18 cellular contexts compared by ENCODE assay signal in the genomic region with DNA sequence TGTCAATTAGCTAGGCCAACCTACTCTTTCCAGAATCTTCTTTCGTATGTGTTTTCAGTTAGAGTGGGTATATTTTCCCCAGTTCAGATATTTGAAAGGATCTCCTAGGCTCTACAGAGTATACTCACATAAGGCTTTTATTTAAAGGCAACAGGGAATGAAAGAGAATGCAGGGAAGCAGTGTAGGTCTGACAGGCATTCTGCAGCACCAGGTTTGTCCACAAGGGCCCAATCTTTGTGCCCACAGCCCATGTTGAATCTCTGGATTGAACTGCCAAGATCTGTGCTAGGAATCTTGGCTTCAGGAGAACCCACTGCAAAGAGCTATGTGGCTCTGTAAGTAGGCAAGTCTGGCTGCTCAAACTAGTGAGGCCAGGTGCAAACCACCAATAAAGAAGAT. TPM values are rescaled to one million over a fixed set of nuclear protein-coding genes. Genes with fewer than 3 reads are reported as not detected.
DNase-seq lines count a peak whose midpoint lies in the region; ATAC-seq, FAIRE-seq and TF ChIP-seq lines count a peak whose summit lies in the region.
"Had no signal": no experiment of that assay in that cellular context is flagged by ENCODE, and none has a peak within 500 bp of the region (broad histone marks: within the 10 kb centered on the region; RNA-seq: fewer than 3 reads in every experiment).

No MANE protein-coding gene starts in this region.

- H3K36me3 ChIP-seq in right atrium auricular region (no peaks in the 10 kb centered on the region), esophagus muscularis mucosa (no peaks in the 10 kb centered on the region), gastrocnemius medialis (no peaks in the 10 kb centered on the region), kidney (ENCODE audit: control insufficient read depth in 1 of 2, insufficient read depth in 2 of 2, low read length in 2 of 2) (no peaks in the 10 kb centered on the region)

- H3K27me3 ChIP-seq in right atrium auricular region: no peaks in the 10 kb centered on the region
- H3K27me3 ChIP-seq in esophagus muscularis mucosa: no peaks in the 10 kb centered on the region
- no peaks in the 10 kb centered on the region for H3K27me3 ChIP-seq in gastrocnemius medialis

- no peak for TF ChIP-seq EP300 in esophagus muscularis mucosa (IDR thresholded peaks at IDR 0.05)

- TF ChIP-seq CTCF in right atrium auricular region (IDR thresholded peaks at IDR 0.05) (no peak), esophagus muscularis mucosa (IDR thresholded peaks at IDR 0.05) (no peak), gastrocnemius medialis (IDR thresholded peaks at IDR 0.05 in 4 of 5, conservative IDR thresholded peaks at IDR 0.05 in 1 of 5) (no peak), kidney (IDR thresholded peaks at IDR 0.05; ENCODE audit: borderline replicate concordance, extremely low read depth, insufficient read depth) (no peak)

- H3K4me1 ChIP-seq in right atrium auricular region (peaks cover 0 to 23% of the 10 kb centered on the region in 2 donors), esophagus muscularis mucosa (peaks cover 25 to 36% (median 28%) of the 10 kb centered on the region in 4 donors), gastrocnemius medialis (peaks cover 49 to 51% of the 10 kb centered on the region in 2 donors), kidney (ENCODE audit: control insufficient read depth in 1 of 2, insufficient read depth in 1 of 2, low read depth in 1 of 2, low read length in 2 of 2) (no peaks in the 10 kb centered on the region)

- TF ChIP-seq POLR2A in esophagus muscularis mucosa (IDR thresholded peaks at IDR 0.05; ENCODE audit: low read depth) (no peak), gastrocnemius medialis (IDR thresholded peaks at IDR 0.05) (no peak)

- in situ Hi-C loops in gastrocnemius medialis (cut with MboI; ENCODE audit: low sequenced_read_pairs in 4 of 4): no loop called here

- H3K36me3 Mint-ChIP-seq in activated naive CD4-positive, alpha-beta T cell treated with anti-CD3 and anti-CD28 coated beads, Interleukin-2, amount 50 U/mL, for 72 hours: peaks cover 0 to 6% of the 10 kb centered on the region in 2 donors

- H3K9ac ChIP-seq in kidney (ENCODE audit: low read length in 2 of 2): no peak overlapping the region
- H3K9ac ChIP-seq: GM23248 had no signal

- H3K4me3 ChIP-seq in right atrium auricular region (no peak overlapping the region), esophagus muscularis mucosa (no peak overlapping the region), gastrocnemius medialis (no peak overlapping the region), kidney (ENCODE audit: low read length in 2 of 2) (no peak overlapping the region)
- H3K4me3 ChIP-seq: GM23248 had no signal

- 100% methylated on average over 1 of the region's 1 CpG for WGBS in esophagus muscularis mucosa

- DNase-seq in right atrium auricular region (ENCODE audit: low spot score) (no peak), Right ventricle myocardium inferior (ENCODE audit: missing footprints) (no peak), esophagus muscularis mucosa (ENCODE audit: extremely low spot score) (peak; percentile 10), gastrocnemius medialis (no peak), kidney (no peak)
- no peak for DNase-seq in activated naive CD4-positive, alpha-beta T cell treated with anti-CD3 and anti-CD28 coated beads, Interleukin-2, amount 50 U/mL, for 72 hours (ENCODE audit: low spot score in 2 of 2)
- DNase-seq: GM23248, Kasumi-1, NCI-H1417, NCI-H2029, NCI-H510A treated with DMSO at 0.1 percent for 48 hours, SIG-M5 had no signal

- intact Hi-C loops in Right ventricle myocardium inferior (cut with DNase I): loop anchor here (2.0 to 5.0 kb wide), 2 partner anchors 25 to 38 kb away; a partner anchor contains a TSS
- intact Hi-C loops in esophagus muscularis mucosa (cut with DNase I): no loop called here
- intact Hi-C loops in gastrocnemius medialis (cut with DNase I; ENCODE audit: low total_unique reads): no loop called here
- intact Hi-C loops in kidney (cut with DNase I): no loop called here

- FAIRE-seq in kidney (lab: Jason Lieb, UNC): no peak
- FAIRE-seq: A204.1, GM12891, HepG2 had no signal

- ATAC-seq in Right ventricle myocardium inferior (no peak), gastrocnemius medialis (no peak), HG03039 (IDR thresholded peaks at IDR 0.05; ENCODE audit: unreplicated experiment) (no peak), GM21786 (IDR thresholded peaks at IDR 0.05; ENCODE audit: unreplicated experiment) (no peak)
- no peak for ATAC-seq in activated naive CD4-positive, alpha-beta T cell treated with anti-CD3 and anti-CD28 coated beads, Interleukin-2, amount 50 U/mL, for 72 hours
- ATAC-seq: HepG2 had no signal

- H3K27ac Mint-ChIP-seq in activated naive CD4-positive, alpha-beta T cell treated with anti-CD3 and anti-CD28 coated beads, Interleukin-2, amount 50 U/mL, for 72 hours: no peak overlapping the region

- H3K9me3 ChIP-seq in right atrium auricular region (no peaks in the 10 kb centered on the region), esophagus muscularis mucosa (no peaks in the 10 kb centered on the region), gastrocnemius medialis (no peaks in the 10 kb centered on the region), kidney (ENCODE audit: control insufficient read depth in 1 of 2, low read length in 2 of 2) (peaks cover 0 to 12% of the 10 kb centered on the region in 2 donors)

- peaks cover 13 to 19% of the 10 kb centered on the region in 2 donors for H3K9me3 Mint-ChIP-seq in activated naive CD4-positive, alpha-beta T cell treated with anti-CD3 and anti-CD28 coated beads, Interleukin-2, amount 50 U/mL, for 72 hours

- H3K27ac ChIP-seq in right atrium auricular region (peak overlapping the region; percentile 12 to 27), esophagus muscularis mucosa (replicated peaks in 1 of 4) (peak overlapping the region in 3 of 4 donors; percentile 22 to 37 (median 28)), gastrocnemius medialis (peak overlapping the region; percentile 73 to 81 (median 77)), kidney (ENCODE audit: low read depth in 2 of 2, low read length in 2 of 2) (no peak overlapping the region)
- H3K27ac ChIP-seq: C4-2B had no signal

RNA-seq across cellular contexts. Expression of a gene that starts 24.2 kb away (rescaled TPM):
- total RNA-seq in right atrium auricular region: 10 to 100 TPM; 21.7 to 83.1 TPM
- 5.8 TPM for total RNA-seq in Right ventricle myocardium inferior
- total RNA-seq in esophagus muscularis mucosa: 100 to 1,000 TPM in 3 of 4 donors, 10 to 100 TPM in 1; 76.0 to 320 (median 135) TPM
- 10 to 100 TPM; 57.6 to 94.0 (median 79.6) TPM for total RNA-seq in gastrocnemius medialis
- under 1 TPM in 1 of 2 donors, not detected in 1; 0.35 TPM for total RNA-seq in activated naive CD4-positive, alpha-beta T cell treated with anti-CD3 and anti-CD28 coated beads, Interleukin-2, amount 50 U/mL, for 72 hours
- total RNA-seq in kidney: 39.9 TPM
- polyA plus RNA-seq in kidney (ENCODE audit: insufficient read depth, low read depth, low replicate concordance): 5.5 TPM

Comparison
In these comparisons a context has a peak if more than half of its experiments do, and no peak if none do; other contexts are left out.
1. H3K27ac ChIP-seq: peak in right atrium auricular region (2 of 2), esophagus muscularis mucosa (3 of 4) and gastrocnemius medialis (4 of 4); none in kidney (0 of 2).